ENCODE assay signal across 14 cellular contexts in genomic region chr2:19228720-19229119, GRCh38.
DNase-seq lines count a peak whose midpoint lies in the region; TF ChIP-seq lines count a peak whose summit lies in the region.
"Had no signal": no experiment of that assay in that cellular context is flagged by ENCODE, and none has a peak within 500 bp of the region (broad histone marks: within the 10 kb centered on the region; RNA-seq: fewer than 3 reads in every experiment).

No MANE protein-coding gene starts in this region.

- no peaks in the 10 kb centered on the region for H3K36me3 Mint-ChIP-seq in activated T-helper 1 cell treated with anti-CD3 and anti-CD28 coated beads, Interleukin-12 subunit alpha, Interleukin-12 subunit beta, Interleukin-2, Interleukin-4 antibody, amounts not matched to agents 30 ng/mL and 10 ng/mL and 1 ng/mL, durations not matched to agents 14 hours and 24 hours and 36 hours (ENCODE audit: low read depth)
- H3K36me3 Mint-ChIP-seq in HFFc6 (ENCODE audit: low read depth), result no peaks in the 10 kb centered on the region
- no peaks in the 10 kb centered on the region for H3K36me3 Mint-ChIP-seq in activated CD4-positive, alpha-beta memory T cell treated with anti-CD3 and anti-CD28 coated beads for 36 hours
- H3K36me3 Mint-ChIP-seq: activated naive CD4-positive, alpha-beta T cell treated with anti-CD3 and anti-CD28 coated beads, Interleukin-2, amount 50 U/mL, for 24 hours had no signal

- CTCF ChIA-PET in activated CD4-positive, alpha-beta memory T cell treated with anti-CD3 and anti-CD28 coated beads for 36 hours (lab: Charles Lee), result no interaction called here

- no peaks in the 10 kb centered on the region for H3K9me3 ChIP-seq in HUES6 (ENCODE audit: control insufficient read depth, insufficient read depth, low read depth, low read length)
- no peaks in the 10 kb centered on the region for H3K9me3 ChIP-seq in iPS-18a (ENCODE audit: control insufficient read depth, low read depth, low read length)
- H3K9me3 ChIP-seq: upper lobe of left lung had no signal

- POLR2A ChIA-PET in activated CD4-positive, alpha-beta memory T cell treated with anti-CD3 and anti-CD28 coated beads for 36 hours (lab: Charles Lee), result no interaction called here

- H3K4me1 ChIP-seq in HUES6 (ENCODE audit: control insufficient read depth, insufficient read depth, low read length), result peaks cover 15% of the 10 kb centered on the region
- H3K4me1 ChIP-seq in iPS-18a (ENCODE audit: control insufficient read depth, low read depth, low read length), result peaks cover 16% of the 10 kb centered on the region
- H3K4me1 ChIP-seq: upper lobe of left lung had no signal

- H3K4me1 Mint-ChIP-seq in activated T-helper 1 cell treated with anti-CD3 and anti-CD28 coated beads, Interleukin-12 subunit alpha, Interleukin-12 subunit beta, Interleukin-2, Interleukin-4 antibody, amounts not matched to agents 30 ng/mL and 10 ng/mL and 1 ng/mL, durations not matched to agents 14 hours and 24 hours and 36 hours (ENCODE audit: low read depth), result no peaks in the 10 kb centered on the region
- peaks cover 13% of the 10 kb centered on the region for H3K4me1 Mint-ChIP-seq in HFFc6 (ENCODE audit: low read depth)
- H3K4me1 Mint-ChIP-seq in activated CD4-positive, alpha-beta memory T cell treated with anti-CD3 and anti-CD28 coated beads for 36 hours (ENCODE audit: low read depth), result no peaks in the 10 kb centered on the region
- H3K4me1 Mint-ChIP-seq: activated naive CD4-positive, alpha-beta T cell treated with anti-CD3 and anti-CD28 coated beads, Interleukin-2, amount 50 U/mL, for 24 hours had no signal

- DNase-seq in DMS 273 treated with DMSO at 0.1 percent for 48 hours (lab: John Stamatoyannopoulos, UW), result peak; percentile 17
- DNase-seq in NCI-H82 treated with DMSO at 0.1 percent for 48 hours (lab: John Stamatoyannopoulos, UW; ENCODE audit: unreplicated experiment), result peak; percentile 20
- no peak for DNase-seq in activated T-helper 1 cell treated with anti-CD3 and anti-CD28 coated beads, Interleukin-12 subunit alpha, Interleukin-12 subunit beta, Interleukin-2, Interleukin-4 antibody, amounts not matched to agents 30 ng/mL and 10 ng/mL and 1 ng/mL, durations not matched to agents 14 hours and 24 hours and 36 hours (ENCODE audit: low spot score)
- DNase-seq in pons (ENCODE audit: low spot score), result no peak
- DNase-seq in HFFc6, result no peak
- DNase-seq in activated CD4-positive, alpha-beta memory T cell treated with anti-CD3 and anti-CD28 coated beads for 36 hours, result no peak
- DNase-seq: effector CD4-positive, alpha-beta T cell; foreskin melanocyte; KG1; kidney glomerular epithelial cell; upper lobe of left lung had no signal

- no peak overlapping the region for H3K4me3 Mint-ChIP-seq in activated T-helper 1 cell treated with anti-CD3 and anti-CD28 coated beads, Interleukin-12 subunit alpha, Interleukin-12 subunit beta, Interleukin-2, Interleukin-4 antibody, amounts not matched to agents 30 ng/mL and 10 ng/mL and 1 ng/mL, durations not matched to agents 14 hours and 24 hours and 36 hours
- H3K4me3 Mint-ChIP-seq in HFFc6, result no peak overlapping the region
- no peak overlapping the region for H3K4me3 Mint-ChIP-seq in activated CD4-positive, alpha-beta memory T cell treated with anti-CD3 and anti-CD28 coated beads for 36 hours
- H3K4me3 Mint-ChIP-seq: activated naive CD4-positive, alpha-beta T cell treated with anti-CD3 and anti-CD28 coated beads, Interleukin-2, amount 50 U/mL, for 24 hours had no signal

- H3K9ac ChIP-seq in HUES6 (ENCODE audit: low read length) (peak overlapping the region; percentile 9), iPS-18a (ENCODE audit: low read length) (no peak overlapping the region)

- H3K27ac Mint-ChIP-seq in activated T-helper 1 cell treated with anti-CD3 and anti-CD28 coated beads, Interleukin-12 subunit alpha, Interleukin-12 subunit beta, Interleukin-2, Interleukin-4 antibody, amounts not matched to agents 30 ng/mL and 10 ng/mL and 1 ng/mL, durations not matched to agents 14 hours and 24 hours and 36 hours, result no peak overlapping the region
- H3K27ac Mint-ChIP-seq in HFFc6, result no peak overlapping the region
- no peak overlapping the region for H3K27ac Mint-ChIP-seq in activated CD4-positive, alpha-beta memory T cell treated with anti-CD3 and anti-CD28 coated beads for 36 hours
- H3K27ac Mint-ChIP-seq: activated naive CD4-positive, alpha-beta T cell treated with anti-CD3 and anti-CD28 coated beads, Interleukin-2, amount 50 U/mL, for 24 hours had no signal

- no peak for TF ChIP-seq CTCF in HFFc6 (IDR thresholded peaks at IDR 0.05)

- H3K9me3 Mint-ChIP-seq in activated T-helper 1 cell treated with anti-CD3 and anti-CD28 coated beads, Interleukin-12 subunit alpha, Interleukin-12 subunit beta, Interleukin-2, Interleukin-4 antibody, amounts not matched to agents 30 ng/mL and 10 ng/mL and 1 ng/mL, durations not matched to agents 14 hours and 24 hours and 36 hours, result no peaks in the 10 kb centered on the region
- no peaks in the 10 kb centered on the region for H3K9me3 Mint-ChIP-seq in HFFc6
- no peaks in the 10 kb centered on the region for H3K9me3 Mint-ChIP-seq in activated CD4-positive, alpha-beta memory T cell treated with anti-CD3 and anti-CD28 coated beads for 36 hours
- H3K9me3 Mint-ChIP-seq: activated naive CD4-positive, alpha-beta T cell treated with anti-CD3 and anti-CD28 coated beads, Interleukin-2, amount 50 U/mL, for 24 hours had no signal

- intact Hi-C loops in activated T-helper 1 cell treated with anti-CD3 and anti-CD28 coated beads, Interleukin-12 subunit alpha, Interleukin-12 subunit beta, Interleukin-2, Interleukin-4 antibody, amounts not matched to agents 30 ng/mL and 10 ng/mL and 1 ng/mL, durations not matched to agents 14 hours and 24 hours and 36 hours (cut with micrococcal nuclease), result no loop called here
- intact Hi-C loops in activated CD4-positive, alpha-beta memory T cell treated with anti-CD3 and anti-CD28 coated beads for 36 hours (cut with micrococcal nuclease), result no loop called here

- H3K27me3 Mint-ChIP-seq in activated T-helper 1 cell treated with anti-CD3 and anti-CD28 coated beads, Interleukin-12 subunit alpha, Interleukin-12 subunit beta, Interleukin-2, Interleukin-4 antibody, amounts not matched to agents 30 ng/mL and 10 ng/mL and 1 ng/mL, durations not matched to agents 14 hours and 24 hours and 36 hours (ENCODE audit: insufficient read depth), result no peaks in the 10 kb centered on the region
- H3K27me3 Mint-ChIP-seq in HFFc6 (ENCODE audit: insufficient read depth), result peaks cover 8% of the 10 kb centered on the region
- H3K27me3 Mint-ChIP-seq in activated CD4-positive, alpha-beta memory T cell treated with anti-CD3 and anti-CD28 coated beads for 36 hours, result no peaks in the 10 kb centered on the region
- H3K27me3 Mint-ChIP-seq: activated naive CD4-positive, alpha-beta T cell treated with anti-CD3 and anti-CD28 coated beads, Interleukin-2, amount 50 U/mL, for 24 hours had no signal

- H3K36me3 ChIP-seq in HUES6 (ENCODE audit: control insufficient read depth, insufficient read depth, low read length) (no peaks in the 10 kb centered on the region), iPS-18a (ENCODE audit: control insufficient read depth, low read depth, low read length) (no peaks in the 10 kb centered on the region)
- H3K36me3 ChIP-seq: upper lobe of left lung had no signal

- no peaks in the 10 kb centered on the region for H3K27me3 ChIP-seq in HUES6 (ENCODE audit: control insufficient read depth, insufficient read depth, low read length)
- H3K27me3 ChIP-seq in iPS-18a (ENCODE audit: control insufficient read depth, insufficient read depth, low read length), result no peaks in the 10 kb centered on the region
- H3K27me3 ChIP-seq: upper lobe of left lung had no signal

- H3K4me3 ChIP-seq in HUES6 (ENCODE audit: low read depth, low read length) (0 out of 2 replicates have a peak overlapping the region, but pooled peaks have one; percentile 12), iPS-18a (ENCODE audit: low read length) (no peak overlapping the region)
- H3K4me3 ChIP-seq: upper lobe of left lung had no signal

- H3K27ac ChIP-seq in HUES6 (ENCODE audit: low read depth, low read length), result peak overlapping the region; percentile 45; the same call in 1 of the 2 replicates
- H3K27ac ChIP-seq in iPS-18a (ENCODE audit: low read length), result peak overlapping the region; percentile 21
- H3K27ac ChIP-seq: upper lobe of left lung had no signal

Comparison
In these comparisons a context has a peak if more than half of its experiments do, and no peak if none do; other contexts are left out.
1. DNase-seq: peak in DMS 273 treated with DMSO at 0.1 percent for 48 hours (single experiment) and NCI-H82 treated with DMSO at 0.1 percent for 48 hours (single experiment); none in activated T-helper 1 cell treated with anti-CD3 and anti-CD28 coated beads, Interleukin-12 subunit alpha, Interleukin-12 subunit beta, Interleukin-2, Interleukin-4 antibody, amounts not matched to agents 30 ng/mL and 10 ng/mL and 1 ng/mL, durations not matched to agents 14 hours and 24 hours and 36 hours (single experiment), pons (single experiment), HFFc6 (single experiment) and activated CD4-positive, alpha-beta memory T cell treated with anti-CD3 and anti-CD28 coated beads for 36 hours (single experiment).